Comparison of ENCODE assay signal across 11 cellular contexts in genomic region chr11:120121914-120122473, GRCh38. TPM values are rescaled to one million over a fixed set of nuclear protein-coding genes. Genes with fewer than 3 reads are reported as not detected.
DNase-seq lines count a peak whose midpoint lies in the region; ATAC-seq and TF ChIP-seq lines count a peak whose summit lies in the region.
"Had no signal": no experiment of that assay in that cellular context is flagged by ENCODE, and none has a peak within 500 bp of the region (broad histone marks: within the 10 kb centered on the region; RNA-seq: fewer than 3 reads in every experiment).

No MANE protein-coding gene starts in this region.

- TF ChIP-seq EP300 in tibial nerve (IDR thresholded peaks at IDR 0.05) = peak in 1 of 2 donors; percentile 34

- WGBS in tibial nerve, 2 donors = 42 to 45% methylated on average over 7 to 9 of the region's 9 CpGs

- TF ChIP-seq POLR2A in breast epithelium (IDR thresholded peaks at IDR 0.05) (no peak), tibial nerve (IDR thresholded peaks at IDR 0.05) (peak in 1 of 2 donors; percentile 10)

- H3K36me3 Mint-ChIP-seq in activated CD4-positive, alpha-beta memory T cell treated with anti-CD3 and anti-CD28 coated beads, Interleukin-2, amount 10 ng/mL, durations not matched to agents 7 days and 5 days (ENCODE audit: low read depth) = no peaks in the 10 kb centered on the region
- no peaks in the 10 kb centered on the region for H3K36me3 Mint-ChIP-seq in T-helper 2 cell treated with Interferon-gamma antibody and Interleukin-4, amounts not matched to agents 5 μg/mL and 100 μg/mL, for 36 hours (ENCODE audit: low read depth)
- no peaks in the 10 kb centered on the region for H3K36me3 Mint-ChIP-seq in activated CD8-positive, alpha-beta T cell treated with anti-CD3 and anti-CD28 coated beads, Interleukin-2, amount 10 ng/mL, durations not matched to agents 7 days and 5 days (ENCODE audit: low read depth)

- CTCF ChIA-PET in activated CD4-positive, alpha-beta memory T cell treated with anti-CD3 and anti-CD28 coated beads, Interleukin-2, amount 10 ng/mL, durations not matched to agents 7 days and 5 days (lab: Charles Lee) = no interaction called here
- CTCF ChIA-PET in activated CD8-positive, alpha-beta T cell treated with anti-CD3 and anti-CD28 coated beads, Interleukin-2, amount 10 ng/mL, durations not matched to agents 7 days and 5 days (lab: Charles Lee) = no interaction called here

- H3K4me1 Mint-ChIP-seq in activated CD4-positive, alpha-beta memory T cell treated with anti-CD3 and anti-CD28 coated beads, Interleukin-2, amount 10 ng/mL, durations not matched to agents 7 days and 5 days = no peaks in the 10 kb centered on the region
- no peaks in the 10 kb centered on the region for H3K4me1 Mint-ChIP-seq in T-helper 2 cell treated with Interferon-gamma antibody and Interleukin-4, amounts not matched to agents 5 μg/mL and 100 μg/mL, for 36 hours (ENCODE audit: low read depth)
- no peaks in the 10 kb centered on the region for H3K4me1 Mint-ChIP-seq in activated CD8-positive, alpha-beta T cell treated with anti-CD3 and anti-CD28 coated beads, Interleukin-2, amount 10 ng/mL, durations not matched to agents 7 days and 5 days (ENCODE audit: low read depth)

- POLR2A ChIA-PET in activated CD4-positive, alpha-beta memory T cell treated with anti-CD3 and anti-CD28 coated beads, Interleukin-2, amount 10 ng/mL, durations not matched to agents 7 days and 5 days (lab: Charles Lee) = no interaction called here
- POLR2A ChIA-PET in activated CD8-positive, alpha-beta T cell treated with anti-CD3 and anti-CD28 coated beads, Interleukin-2, amount 10 ng/mL, durations not matched to agents 7 days and 5 days (lab: Charles Lee) = no interaction called here

- H3K4me3 ChIP-seq in breast epithelium = no peak overlapping the region
- H3K4me3 ChIP-seq in lower lobe of right lung = no peak overlapping the region
- H3K4me3 ChIP-seq in tibial nerve = no peak overlapping the region
- H3K4me3 ChIP-seq: cardiac muscle cell had no signal

- H3K4me1 ChIP-seq in breast epithelium (no peaks in the 10 kb centered on the region), lower lobe of right lung (no peaks in the 10 kb centered on the region), tibial nerve (peaks cover 0 to 17% (median 0%) of the 10 kb centered on the region in 4 donors)

- H3K27ac ChIP-seq in breast epithelium = peak overlapping the region; percentile 66 to 75
- H3K27ac ChIP-seq in lower lobe of right lung = peak overlapping the region; percentile 60
- H3K27ac ChIP-seq in tibial nerve = peak overlapping the region in 3 of 4 donors; percentile 60 to 70 (median 62)
- H3K27ac ChIP-seq: cardiac muscle cell had no signal

- ATAC-seq in lower lobe of right lung = peak; percentile 87 to 88
- ATAC-seq in activated CD8-positive, alpha-beta T cell treated with anti-CD3 and anti-CD28 coated beads, Interleukin-2, amount 10 ng/mL, durations not matched to agents 7 days and 5 days = no peak

- H3K27me3 Mint-ChIP-seq in activated CD4-positive, alpha-beta memory T cell treated with anti-CD3 and anti-CD28 coated beads, Interleukin-2, amount 10 ng/mL, durations not matched to agents 7 days and 5 days = no peaks in the 10 kb centered on the region
- no peaks in the 10 kb centered on the region for H3K27me3 Mint-ChIP-seq in T-helper 2 cell treated with Interferon-gamma antibody and Interleukin-4, amounts not matched to agents 5 μg/mL and 100 μg/mL, for 36 hours (ENCODE audit: low read depth)
- no peaks in the 10 kb centered on the region for H3K27me3 Mint-ChIP-seq in activated CD8-positive, alpha-beta T cell treated with anti-CD3 and anti-CD28 coated beads, Interleukin-2, amount 10 ng/mL, durations not matched to agents 7 days and 5 days (ENCODE audit: low read depth)

- H3K27ac Mint-ChIP-seq in activated CD4-positive, alpha-beta memory T cell treated with anti-CD3 and anti-CD28 coated beads, Interleukin-2, amount 10 ng/mL, durations not matched to agents 7 days and 5 days = no peak overlapping the region
- H3K27ac Mint-ChIP-seq in T-helper 2 cell treated with Interferon-gamma antibody and Interleukin-4, amounts not matched to agents 5 μg/mL and 100 μg/mL, for 36 hours = no peak overlapping the region
- H3K27ac Mint-ChIP-seq in activated CD8-positive, alpha-beta T cell treated with anti-CD3 and anti-CD28 coated beads, Interleukin-2, amount 10 ng/mL, durations not matched to agents 7 days and 5 days = no peak overlapping the region
- H3K27ac Mint-ChIP-seq: activated naive CD4-positive, alpha-beta T cell treated with anti-CD3 and anti-CD28 coated beads for 36 hours had no signal

- peak; percentile 58 for DNase-seq in M059J (ENCODE audit: low read depth)
- DNase-seq in breast epithelium (ENCODE audit: low spot score in 2 of 2) = peak in 1 of 2 donors; percentile 70
- DNase-seq in lower lobe of right lung = peak; percentile 76
- DNase-seq in tibial nerve (ENCODE audit: low spot score in 2 of 2) = peak in 1 of 2 donors; percentile 17
- no peak for DNase-seq in activated CD4-positive, alpha-beta memory T cell treated with anti-CD3 and anti-CD28 coated beads, Interleukin-2, amount 10 ng/mL, durations not matched to agents 7 days and 5 days
- DNase-seq in T-helper 2 cell treated with Interferon-gamma antibody and Interleukin-4, amounts not matched to agents 5 μg/mL and 100 μg/mL, for 36 hours (ENCODE audit: low spot score) = no peak
- no peak for DNase-seq in activated CD8-positive, alpha-beta T cell treated with anti-CD3 and anti-CD28 coated beads, Interleukin-2, amount 10 ng/mL, durations not matched to agents 7 days and 5 days
- DNase-seq: activated naive CD4-positive, alpha-beta T cell treated with anti-CD3 and anti-CD28 coated beads for 36 hours had no signal

- intact Hi-C loops in breast epithelium (cut with DNase I; ENCODE audit: low total_unique reads) = no loop called here
- intact Hi-C loops in lower lobe of right lung (cut with DNase I) = no loop called here

- H3K27me3 ChIP-seq in breast epithelium = no peaks in the 10 kb centered on the region
- no peaks in the 10 kb centered on the region for H3K27me3 ChIP-seq in lower lobe of right lung (ENCODE audit: low read depth)
- H3K27me3 ChIP-seq in tibial nerve = no peaks in the 10 kb centered on the region

- no peaks in the 10 kb centered on the region for H3K9me3 ChIP-seq in breast epithelium
- H3K9me3 ChIP-seq in lower lobe of right lung = no peaks in the 10 kb centered on the region
- no peaks in the 10 kb centered on the region for H3K9me3 ChIP-seq in tibial nerve

- TF ChIP-seq CTCF in breast epithelium (IDR thresholded peaks at IDR 0.05) (no peak), lower lobe of right lung (IDR thresholded peaks at IDR 0.05) (no peak), tibial nerve (IDR thresholded peaks at IDR 0.05) (no peak)

- no peaks in the 10 kb centered on the region for H3K9me3 Mint-ChIP-seq in activated CD4-positive, alpha-beta memory T cell treated with anti-CD3 and anti-CD28 coated beads, Interleukin-2, amount 10 ng/mL, durations not matched to agents 7 days and 5 days
- H3K9me3 Mint-ChIP-seq in T-helper 2 cell treated with Interferon-gamma antibody and Interleukin-4, amounts not matched to agents 5 μg/mL and 100 μg/mL, for 36 hours = no peaks in the 10 kb centered on the region
- H3K9me3 Mint-ChIP-seq in activated CD8-positive, alpha-beta T cell treated with anti-CD3 and anti-CD28 coated beads, Interleukin-2, amount 10 ng/mL, durations not matched to agents 7 days and 5 days (ENCODE audit: insufficient read depth) = no peaks in the 10 kb centered on the region
- H3K9me3 Mint-ChIP-seq: activated naive CD4-positive, alpha-beta T cell treated with anti-CD3 and anti-CD28 coated beads for 36 hours had no signal

- no peak overlapping the region for H3K4me3 Mint-ChIP-seq in activated CD4-positive, alpha-beta memory T cell treated with anti-CD3 and anti-CD28 coated beads, Interleukin-2, amount 10 ng/mL, durations not matched to agents 7 days and 5 days
- H3K4me3 Mint-ChIP-seq in T-helper 2 cell treated with Interferon-gamma antibody and Interleukin-4, amounts not matched to agents 5 μg/mL and 100 μg/mL, for 36 hours = no peak overlapping the region
- no peak overlapping the region for H3K4me3 Mint-ChIP-seq in activated CD8-positive, alpha-beta T cell treated with anti-CD3 and anti-CD28 coated beads, Interleukin-2, amount 10 ng/mL, durations not matched to agents 7 days and 5 days
- H3K4me3 Mint-ChIP-seq: activated naive CD4-positive, alpha-beta T cell treated with anti-CD3 and anti-CD28 coated beads for 36 hours had no signal

- H3K36me3 ChIP-seq in breast epithelium (no peaks in the 10 kb centered on the region), lower lobe of right lung (no peaks in the 10 kb centered on the region), tibial nerve (no peaks in the 10 kb centered on the region)
- H3K36me3 ChIP-seq: cardiac muscle cell had no signal

RNA-seq across cellular contexts. Expression of gene TRIM29, which starts 15.9 kb away (rescaled TPM):
- total RNA-seq in M059J (2014; rRNA removed; shearing (Covaris generic)) = 0.32 and 0.49 TPM in 2 replicates
- total RNA-seq in breast epithelium (10 to 100 TPM; 10.6 to 58.7 (median 45.9) TPM), lower lobe of right lung (8.3 TPM), tibial nerve (10 to 100 TPM in 3 of 4 donors, 1 to 10 TPM in 1; 2.4 to 64.9 (median 40.7) TPM)
- total RNA-seq in activated CD4-positive, alpha-beta memory T cell treated with anti-CD3 and anti-CD28 coated beads, Interleukin-2, amount 10 ng/mL, durations not matched to agents 7 days and 5 days = not detected
- not detected for total RNA-seq in activated CD8-positive, alpha-beta T cell treated with anti-CD3 and anti-CD28 coated beads, Interleukin-2, amount 10 ng/mL, durations not matched to agents 7 days and 5 days
- total RNA-seq: activated naive CD4-positive, alpha-beta T cell treated with anti-CD3 and anti-CD28 coated beads for 36 hours; cardiac muscle cell; endothelial cell of umbilical vein; NCI-H460 had no signal

Comparison
In these comparisons a context has a peak if more than half of its experiments do, and no peak if none do; other contexts are left out.
1. DNase-seq: peak in M059J (single experiment) and lower lobe of right lung (single experiment); none in activated CD4-positive, alpha-beta memory T cell treated with anti-CD3 and anti-CD28 coated beads, Interleukin-2, amount 10 ng/mL, durations not matched to agents 7 days and 5 days (single experiment), T-helper 2 cell treated with Interferon-gamma antibody and Interleukin-4, amounts not matched to agents 5 μg/mL and 100 μg/mL, for 36 hours (single experiment) and activated CD8-positive, alpha-beta T cell treated with anti-CD3 and anti-CD28 coated beads, Interleukin-2, amount 10 ng/mL, durations not matched to agents 7 days and 5 days (single experiment).
2. Peak in every context shown above with its lines, with median percentiles within 50 percentile points of each other: H3K27ac ChIP-seq.